Comparison of ENCODE assay signal across 1 cellular context in genomic region chr13:105538346-105538745, GRCh38.
TF ChIP-seq lines count a peak whose summit lies in the region.

No MANE protein-coding gene starts in this region.

TF ChIP-seq in WTC11, 78 proteins besides CTCF, POLR2A, EP300 and RAD21 (continued from another document):
- TF ChIP-seq ZNF425 (CRISPR knock-in tag; conservative IDR thresholded peaks at IDR 0.05): no peak
- no peak for TF ChIP-seq ELF4 (CRISPR knock-in tag; IDR thresholded peaks at IDR 0.05; ENCODE audit: low read depth)
